18 cellular contexts compared by ENCODE assay signal in the genomic region with DNA sequence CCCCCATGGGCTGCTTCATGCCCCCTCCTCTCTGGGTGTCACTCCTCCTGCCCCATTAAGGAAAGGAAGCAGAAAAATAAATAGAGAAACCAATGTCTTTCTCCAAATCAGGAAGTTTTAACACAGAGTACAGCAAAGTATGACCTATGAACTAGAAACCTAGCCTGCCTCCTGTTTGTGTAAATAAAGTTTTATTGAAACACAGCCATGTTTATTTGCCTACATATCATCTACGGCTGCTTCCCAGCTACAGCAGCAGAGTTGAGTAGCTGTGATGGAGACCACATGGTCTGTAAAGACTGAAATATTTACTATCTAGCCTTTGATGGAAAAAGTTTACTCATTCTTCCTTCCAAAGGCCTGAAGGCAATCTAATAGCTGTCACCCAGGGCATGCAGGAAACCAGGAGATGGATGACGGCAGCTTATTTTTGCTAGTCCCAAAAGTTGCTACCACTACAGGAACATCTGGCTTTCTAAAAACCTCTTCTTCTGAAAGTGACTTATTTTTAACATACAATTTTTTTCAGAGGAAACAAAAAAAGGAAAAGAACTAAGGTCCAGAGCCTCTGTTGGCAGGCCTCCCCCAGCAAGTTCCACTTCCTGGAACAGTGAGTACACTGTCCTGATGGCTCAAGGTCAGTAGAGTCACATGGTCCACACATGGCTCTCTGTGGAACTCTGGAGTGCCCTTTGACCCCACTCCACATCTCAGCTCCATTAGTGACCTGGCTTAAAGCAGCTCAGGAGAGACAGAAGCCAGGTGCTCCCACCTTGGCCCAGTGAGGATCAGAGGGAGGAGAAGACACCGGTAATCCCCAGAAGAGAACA.
A peak's percentile ranks its signal among the peaks of the same experiment; 100 is the strongest.
DNase-seq lines count a peak whose midpoint lies in the region; ATAC-seq and TF ChIP-seq lines count a peak whose summit lies in the region.
"Had no signal": no experiment of that assay in that cellular context is flagged by ENCODE, and none has a peak within 500 bp of the region (broad histone marks: within the 10 kb centered on the region; RNA-seq: fewer than 3 reads in every experiment).

No MANE protein-coding gene starts in this region.

- no peak for TF ChIP-seq CTCF in body of pancreas (IDR thresholded peaks at IDR 0.05)
- no peak for TF ChIP-seq CTCF in testis (IDR thresholded peaks at IDR 0.05)
- no peak for TF ChIP-seq CTCF in dorsolateral prefrontal cortex (IDR thresholded peaks at IDR 0.05 in 54 of 56, conservative IDR thresholded peaks at IDR 0.05 in 2 of 56; ENCODE audit: low read depth in 1 of 56, partially characterized antibody in 56 of 56)

- peak; percentile 65 to 85 (median 76) for DNase-seq in body of pancreas
- DNase-seq in left ventricle myocardium superior, result peak; percentile 73
- DNase-seq in mucosa of gallbladder (ENCODE audit: low spot score), result peak; percentile 71
- DNase-seq in testis, result peak; percentile 91
- DNase-seq in HAP-1 (ENCODE audit: low spot score in 2 of 2), result no peak
- DNase-seq in dorsolateral prefrontal cortex, result no peak
- DNase-seq in ACHN, result no peak
- no peak for DNase-seq in activated CD4-positive, alpha-beta T cell treated with anti-CD3 and anti-CD28 coated beads, Interleukin-2, amount 50 U/mL, for 48 hours
- DNase-seq: CD8-positive, alpha-beta T cell; GF-D8; MG63; NCI-H1105; NCI-H1694 treated with DMSO at 0.1 percent for 48 hours; NCI-H446; NCI-H774; Peyer's patch; SIG-M5 had no signal

- H3K4me1 ChIP-seq in body of pancreas (peaks cover 31% of the 10 kb centered on the region), testis (peaks cover 15% of the 10 kb centered on the region), HAP-1 (no peaks in the 10 kb centered on the region)
- H3K4me1 ChIP-seq: Peyer's patch had no signal

- ATAC-seq in body of pancreas (peak; percentile 94), left ventricle myocardium superior (peak; percentile 95)
- ATAC-seq: CD8-positive, alpha-beta T cell had no signal

- in situ Hi-C loops in HAP-1 (cut with MboI; ENCODE audit: low sequenced_read_pairs), result no loop called here
- in situ Hi-C loops in ACHN (cut with HindIII; ENCODE audit: low pct_ligation_motif_present, low pct_unique_long_range_greater_than_20kb, low sequenced_read_pairs), result no loop called here

- 65 to 81% methylated on average over 3 of the region's 3 CpGs for WGBS in body of pancreas, 2 donors
- WGBS in testis, 2 donors, result 41 to 50% methylated on average over 3 of the region's 3 CpGs

- H3K4me3 ChIP-seq in body of pancreas (no peak overlapping the region), testis (no peak overlapping the region), HAP-1 (no peak overlapping the region), dorsolateral prefrontal cortex (no peak overlapping the region)
- H3K4me3 ChIP-seq: MG63, Peyer's patch had no signal

- H3K27me3 ChIP-seq in body of pancreas, result no peaks in the 10 kb centered on the region
- no peaks in the 10 kb centered on the region for H3K27me3 ChIP-seq in testis
- H3K27me3 ChIP-seq in HAP-1 (ENCODE audit: low read depth), result no peaks in the 10 kb centered on the region
- no peaks in the 10 kb centered on the region for H3K27me3 ChIP-seq in dorsolateral prefrontal cortex
- H3K27me3 ChIP-seq: MG63, Peyer's patch had no signal

- intact Hi-C loops in body of pancreas (cut with DNase I) (no loop called here), left ventricle myocardium superior (cut with micrococcal nuclease) (no loop called here), testis (cut with DNase I; ENCODE audit: low total_unique reads) (no loop called here), dorsolateral prefrontal cortex (cut with DNase I) (no loop called here)

- TF ChIP-seq POLR2A in body of pancreas (IDR thresholded peaks at IDR 0.05) (no peak), testis (IDR thresholded peaks at IDR 0.05) (no peak)

- H3K27ac ChIP-seq in body of pancreas, result peak overlapping the region; percentile 23 to 76 (median 50)
- H3K27ac ChIP-seq in testis, result peak overlapping the region; percentile 22 to 71
- peak overlapping the region in 1 of 59 donors; percentile 32 for H3K27ac ChIP-seq in dorsolateral prefrontal cortex
- H3K27ac ChIP-seq: KMS-11 had no signal

- H3K36me3 ChIP-seq in body of pancreas (replicated peaks in 1 of 2; ENCODE audit: insufficient read depth in 1 of 2, low read depth in 2 of 2) (no peaks in the 10 kb centered on the region), testis (ENCODE audit: low read depth, missing control alignments) (no peaks in the 10 kb centered on the region), HAP-1 (replicated peaks) (no peaks in the 10 kb centered on the region)
- H3K36me3 ChIP-seq: MG63, Peyer's patch had no signal

- H3K9me3 ChIP-seq in body of pancreas (no peaks in the 10 kb centered on the region), testis (no peaks in the 10 kb centered on the region), HAP-1 (no peaks in the 10 kb centered on the region; the same call in none of the 2 replicates)
- H3K9me3 ChIP-seq: MG63, Peyer's patch had no signal

Comparison
In these comparisons a context has a peak if more than half of its experiments do, and no peak if none do; other contexts are left out.
1. DNase-seq: peak in body of pancreas (4 of 4), left ventricle myocardium superior (single experiment), mucosa of gallbladder (single experiment) and testis (single experiment); none in HAP-1 (0 of 2), dorsolateral prefrontal cortex (0 of 10), ACHN (single experiment) and activated CD4-positive, alpha-beta T cell treated with anti-CD3 and anti-CD28 coated beads, Interleukin-2, amount 50 U/mL, for 48 hours (0 of 2).